In genomic region chr12:55909513-55909884, GRCh38 we compare ENCODE assay signal across 12 cellular contexts. TPM values are rescaled to one million over a fixed set of nuclear protein-coding genes. Genes with fewer than 3 reads are reported as not detected.
DNase-seq lines count a peak whose midpoint lies in the region; ATAC-seq, FAIRE-seq and TF ChIP-seq lines count a peak whose summit lies in the region.
"Had no signal": no experiment of that assay in that cellular context is flagged by ENCODE, and none has a peak within 500 bp of the region (broad histone marks: within the 10 kb centered on the region; RNA-seq: fewer than 3 reads in every experiment).

No MANE protein-coding gene starts in this region.

- H4K20me1 ChIP-seq in keratinocyte (ENCODE audit: control insufficient read depth, extremely low read depth, insufficient read depth, low read length), result peaks cover 3% of the 10 kb centered on the region

- H3K4me3 Mint-ChIP-seq in activated naive CD4-positive, alpha-beta T cell treated with anti-CD3 and anti-CD28 coated beads, Interleukin-2, amount 50 U/mL, for 24 hours, result no peak overlapping the region
- H3K4me3 Mint-ChIP-seq: activated CD4-positive, alpha-beta T cell treated with anti-CD3 and anti-CD28 coated beads, Interleukin-2, amount 10 ng/mL, durations not matched to agents 24 days and 14 days; type B pancreatic cell had no signal

- H3K4me1 ChIP-seq in keratinocyte (ENCODE audit: control insufficient read depth, extremely low read depth, insufficient read depth, low read length), result peaks cover 27% of the 10 kb centered on the region
- peaks cover 11% of the 10 kb centered on the region for H3K4me1 ChIP-seq in upper lobe of right lung

- H3K4me1 Mint-ChIP-seq in activated naive CD4-positive, alpha-beta T cell treated with anti-CD3 and anti-CD28 coated beads, Interleukin-2, amount 50 U/mL, for 24 hours, result peaks cover 29% of the 10 kb centered on the region

- H3K9me3 Mint-ChIP-seq in activated naive CD4-positive, alpha-beta T cell treated with anti-CD3 and anti-CD28 coated beads, Interleukin-2, amount 50 U/mL, for 24 hours, result no peaks in the 10 kb centered on the region
- no peaks in the 10 kb centered on the region for H3K9me3 Mint-ChIP-seq in activated naive CD4-positive, alpha-beta T cell treated with anti-CD3 and anti-CD28 coated beads, Interleukin-2, amount 50 U/mL, for 72 hours
- H3K9me3 Mint-ChIP-seq: activated CD4-positive, alpha-beta T cell treated with anti-CD3 and anti-CD28 coated beads, Interleukin-2, amount 10 ng/mL, durations not matched to agents 24 days and 14 days; type B pancreatic cell had no signal

- peaks cover 8% of the 10 kb centered on the region for H3K36me3 Mint-ChIP-seq in activated naive CD4-positive, alpha-beta T cell treated with anti-CD3 and anti-CD28 coated beads, Interleukin-2, amount 50 U/mL, for 24 hours
- H3K36me3 Mint-ChIP-seq in activated naive CD4-positive, alpha-beta T cell treated with anti-CD3 and anti-CD28 coated beads, Interleukin-2, amount 50 U/mL, for 72 hours, result peaks cover 7 to 19% of the 10 kb centered on the region in 2 donors

- H3K9ac ChIP-seq in keratinocyte (ENCODE audit: control insufficient read depth, extremely low read depth, insufficient read depth, low read length), result peak overlapping the region; percentile 9

- H3K9me1 ChIP-seq in keratinocyte (ENCODE audit: control insufficient read depth, extremely low read depth, insufficient read depth, low read length), result no peaks in the 10 kb centered on the region

- intact Hi-C loops in upper lobe of right lung (cut with DNase I), result no loop called here

- TF ChIP-seq CTCF in keratinocyte (optimal IDR thresholded peaks at IDR 0.05 in 1 of 3, IDR thresholded peaks at IDR 0.05 in 1 of 3, conservative IDR thresholded peaks at IDR 0.05 in 1 of 3; ENCODE audit: extremely low read depth in 1 of 3, insufficient read depth in 2 of 3, low read length in 3 of 3) (no peak), upper lobe of right lung (IDR thresholded peaks at IDR 0.05) (no peak)

- dilution Hi-C loops in keratinocyte (cut with MboI; ENCODE audit: extremely low pct_ligation_motif_present, low sequenced_read_pairs), result no loop called here

- H3K4me2 ChIP-seq in keratinocyte (ENCODE audit: control insufficient read depth, extremely low read depth, insufficient read depth, low read depth, low read length), result peak overlapping the region; percentile 44

- no peak for ATAC-seq in activated naive CD4-positive, alpha-beta T cell treated with anti-CD3 and anti-CD28 coated beads, Interleukin-2, amount 50 U/mL, for 72 hours
- no peak for ATAC-seq in upper lobe of right lung

- no peaks in the 10 kb centered on the region for H3K9me3 ChIP-seq in keratinocyte (ENCODE audit: control insufficient read depth, low read depth, low read length)
- no peaks in the 10 kb centered on the region for H3K9me3 ChIP-seq in upper lobe of right lung

- no peak for DNase-seq in activated naive CD4-positive, alpha-beta T cell treated with anti-CD3 and anti-CD28 coated beads, Interleukin-2, amount 50 U/mL, for 72 hours (ENCODE audit: low spot score in 2 of 2)
- DNase-seq in keratinocyte (ENCODE audit: low read depth, low spot score) (no peak), upper lobe of right lung (no peak), DMS79 (lab: John Stamatoyannopoulos, UW) (no peak), superior temporal gyrus (ENCODE audit: extremely low spot score) (no peak)
- DNase-seq: activated CD4-positive, alpha-beta T cell treated with anti-CD3 and anti-CD28 coated beads, Interleukin-2, amount 10 ng/mL, durations not matched to agents 24 days and 14 days; activated gamma-delta T cell treated with Interleukin-2 at 50 U/mL for 16 hours; DMS53; small intestine; T-helper 1 cell had no signal

- FAIRE-seq in keratinocyte (lab: Jason Lieb, UNC), result no peak
- FAIRE-seq: small intestine had no signal

- H3K27ac ChIP-seq in keratinocyte (ENCODE audit: control insufficient read depth, insufficient read depth, low read length) (peak overlapping the region; percentile 43), upper lobe of right lung (peak overlapping the region; percentile 47)

- peaks cover 16% of the 10 kb centered on the region for H3K79me2 ChIP-seq in keratinocyte (ENCODE audit: control insufficient read depth, insufficient read depth, low read length)

- H3K4me3 ChIP-seq in keratinocyte (ENCODE audit: control insufficient read depth in 2 of 3, extremely low read depth in 1 of 3, insufficient read depth in 2 of 3, low read depth in 1 of 3, low read length in 3 of 3) (no peak overlapping the region), upper lobe of right lung (no peak overlapping the region)

- H3K27me3 Mint-ChIP-seq in activated naive CD4-positive, alpha-beta T cell treated with anti-CD3 and anti-CD28 coated beads, Interleukin-2, amount 50 U/mL, for 24 hours, result no peaks in the 10 kb centered on the region
- H3K27me3 Mint-ChIP-seq: activated CD4-positive, alpha-beta T cell treated with anti-CD3 and anti-CD28 coated beads, Interleukin-2, amount 10 ng/mL, durations not matched to agents 24 days and 14 days; type B pancreatic cell had no signal

- peak overlapping the region; percentile 68 for H3K27ac Mint-ChIP-seq in activated naive CD4-positive, alpha-beta T cell treated with anti-CD3 and anti-CD28 coated beads, Interleukin-2, amount 50 U/mL, for 24 hours
- peak overlapping the region in 1 of 2 donors; percentile 46 for H3K27ac Mint-ChIP-seq in activated naive CD4-positive, alpha-beta T cell treated with anti-CD3 and anti-CD28 coated beads, Interleukin-2, amount 50 U/mL, for 72 hours

- H3K36me3 ChIP-seq in keratinocyte (ENCODE audit: control insufficient read depth in 2 of 2, extremely low read depth in 1 of 2, insufficient read depth in 2 of 2, low read length in 2 of 2), result peaks cover 0 to 1% of the 10 kb centered on the region in 2 experiments
- H3K36me3 ChIP-seq in upper lobe of right lung, result peaks cover 14% of the 10 kb centered on the region

- H3K27me3 ChIP-seq in keratinocyte (ENCODE audit: control insufficient read depth, extremely low read depth, insufficient read depth, low read length) (no peaks in the 10 kb centered on the region), upper lobe of right lung (no peaks in the 10 kb centered on the region)

- peak overlapping the region; percentile 37 for H2AFZ ChIP-seq in keratinocyte (ENCODE audit: control insufficient read depth, low read length)

RNA-seq across cellular contexts. Expression of gene PYM1, which starts 18.2 kb away (rescaled TPM):
- total RNA-seq in activated naive CD4-positive, alpha-beta T cell treated with anti-CD3 and anti-CD28 coated beads, Interleukin-2, amount 50 U/mL, for 72 hours, result 10 to 100 TPM; 18.9 to 32.9 TPM
- polyA plus RNA-seq in keratinocyte, result 43.6 to 63.4 TPM (median 61.6 TPM) in 3 replicates
- polyA plus RNA-seq in keratinocyte (2011; ENCODE audit: low read depth), result 30.7 TPM
- 53.4 and 60.0 TPM in 2 replicates for polyA plus RNA-seq in keratinocyte (2011; cell fraction: cytosol; rRNA removed)
- 30.7 and 33.5 TPM in 2 replicates for polyA plus RNA-seq in keratinocyte (2011; cell fraction: nucleus; rRNA removed)
- 27.5 and 45.0 TPM in 2 replicates for polyA plus RNA-seq in keratinocyte (2012; ENCODE audit: low replicate concordance)
- polyA minus RNA-seq in keratinocyte, result 17.1 to 27.9 TPM (median 19.2 TPM) in 3 replicates
- polyA minus RNA-seq in keratinocyte (2011; cell fraction: cytosol; rRNA and poly(A)+ RNA removed), result 29.0 TPM
- 9.0 and 14.3 TPM in 2 replicates for polyA minus RNA-seq in keratinocyte (2011; cell fraction: nucleus; rRNA and poly(A)+ RNA removed)
- 29.1 TPM for total RNA-seq in upper lobe of right lung

RNA-seq across cellular contexts. Expression of gene DGKA, which starts 21.5 kb away (rescaled TPM):
- 100 to 1,000 TPM; 386 to 441 TPM for total RNA-seq in activated naive CD4-positive, alpha-beta T cell treated with anti-CD3 and anti-CD28 coated beads, Interleukin-2, amount 50 U/mL, for 72 hours
- polyA plus RNA-seq in keratinocyte, result 161 to 263 TPM (median 174 TPM) in 3 replicates
- 268 TPM for polyA plus RNA-seq in keratinocyte (2011; ENCODE audit: low read depth)
- 161 and 169 TPM in 2 replicates for polyA plus RNA-seq in keratinocyte (2011; cell fraction: cytosol; rRNA removed)
- 591 and 684 TPM in 2 replicates for polyA plus RNA-seq in keratinocyte (2011; cell fraction: nucleus; rRNA removed)
- polyA plus RNA-seq in keratinocyte (2012; ENCODE audit: low replicate concordance), result 207 and 259 TPM in 2 replicates
- 217 to 364 TPM (median 266 TPM) in 3 replicates for polyA minus RNA-seq in keratinocyte
- 149 TPM for polyA minus RNA-seq in keratinocyte (2011; cell fraction: cytosol; rRNA and poly(A)+ RNA removed)
- 177 and 285 TPM in 2 replicates for polyA minus RNA-seq in keratinocyte (2011; cell fraction: nucleus; rRNA and poly(A)+ RNA removed)
- total RNA-seq in upper lobe of right lung, result 29.0 TPM

RNA-seq across cellular contexts. Expression of gene PMEL, which starts 56.3 kb away (rescaled TPM):
- total RNA-seq in activated naive CD4-positive, alpha-beta T cell treated with anti-CD3 and anti-CD28 coated beads, Interleukin-2, amount 50 U/mL, for 72 hours, result 1 to 10 TPM; 1.2 to 5.6 TPM
- 1.3 to 2.1 TPM (median 1.4 TPM) in 3 replicates for polyA plus RNA-seq in keratinocyte
- polyA plus RNA-seq in keratinocyte (2011; ENCODE audit: low read depth), result 0.89 TPM
- polyA plus RNA-seq in keratinocyte (2011; cell fraction: cytosol; rRNA removed), result 2.3 and 2.7 TPM in 2 replicates
- 2.9 and 3.1 TPM in 2 replicates for polyA plus RNA-seq in keratinocyte (2011; cell fraction: nucleus; rRNA removed)
- polyA plus RNA-seq in keratinocyte (2012; ENCODE audit: low replicate concordance), result 1.0 and 2.2 TPM in 2 replicates
- 2.1 to 4.9 TPM (median 4.3 TPM) in 3 replicates for polyA minus RNA-seq in keratinocyte
- 0.96 TPM for polyA minus RNA-seq in keratinocyte (2011; cell fraction: cytosol; rRNA and poly(A)+ RNA removed)
- polyA minus RNA-seq in keratinocyte (2011; cell fraction: nucleus; rRNA and poly(A)+ RNA removed), result 1.0 and 1.5 TPM in 2 replicates
- total RNA-seq in upper lobe of right lung, result 4.9 TPM
- total RNA-seq: activated CD4-positive, alpha-beta T cell treated with anti-CD3 and anti-CD28 coated beads, Interleukin-2, amount 10 ng/mL, durations not matched to agents 24 days and 14 days had no signal

RNA-seq across cellular contexts. Expression of gene CDK2, which starts 57.1 kb away (rescaled TPM):
- 100 to 1,000 TPM; 116 to 144 TPM for total RNA-seq in activated naive CD4-positive, alpha-beta T cell treated with anti-CD3 and anti-CD28 coated beads, Interleukin-2, amount 50 U/mL, for 72 hours
- 34.3 to 49.3 TPM (median 47.3 TPM) in 3 replicates for polyA plus RNA-seq in keratinocyte
- polyA plus RNA-seq in keratinocyte (2011; ENCODE audit: low read depth), result 6.5 TPM
- 24.9 and 27.4 TPM in 2 replicates for polyA plus RNA-seq in keratinocyte (2011; cell fraction: cytosol; rRNA removed)
- 42.3 and 56.9 TPM in 2 replicates for polyA plus RNA-seq in keratinocyte (2011; cell fraction: nucleus; rRNA removed)
- polyA plus RNA-seq in keratinocyte (2012; ENCODE audit: low replicate concordance), result 22.4 and 30.3 TPM in 2 replicates
- polyA minus RNA-seq in keratinocyte, result 34.3 to 46.8 TPM (median 36.0 TPM) in 3 replicates
- polyA minus RNA-seq in keratinocyte (2011; cell fraction: cytosol; rRNA and poly(A)+ RNA removed), result 15.5 TPM
- 14.0 and 18.6 TPM in 2 replicates for polyA minus RNA-seq in keratinocyte (2011; cell fraction: nucleus; rRNA and poly(A)+ RNA removed)
- total RNA-seq in upper lobe of right lung, result 28.0 TPM

Comparison
In these comparisons a context has a peak if more than half of its experiments do, and no peak if none do; other contexts are left out.
1. RNA of gene DGKA, which starts 21.5 kb away (total RNA-seq): 386 to 441 TPM in activated naive CD4-positive, alpha-beta T cell treated with anti-CD3 and anti-CD28 coated beads, Interleukin-2, amount 50 U/mL, for 72 hours; 29.0 TPM in upper lobe of right lung (single experiment); every median in the first group is over 10 times any median in the second.